In the genomic region with DNA sequence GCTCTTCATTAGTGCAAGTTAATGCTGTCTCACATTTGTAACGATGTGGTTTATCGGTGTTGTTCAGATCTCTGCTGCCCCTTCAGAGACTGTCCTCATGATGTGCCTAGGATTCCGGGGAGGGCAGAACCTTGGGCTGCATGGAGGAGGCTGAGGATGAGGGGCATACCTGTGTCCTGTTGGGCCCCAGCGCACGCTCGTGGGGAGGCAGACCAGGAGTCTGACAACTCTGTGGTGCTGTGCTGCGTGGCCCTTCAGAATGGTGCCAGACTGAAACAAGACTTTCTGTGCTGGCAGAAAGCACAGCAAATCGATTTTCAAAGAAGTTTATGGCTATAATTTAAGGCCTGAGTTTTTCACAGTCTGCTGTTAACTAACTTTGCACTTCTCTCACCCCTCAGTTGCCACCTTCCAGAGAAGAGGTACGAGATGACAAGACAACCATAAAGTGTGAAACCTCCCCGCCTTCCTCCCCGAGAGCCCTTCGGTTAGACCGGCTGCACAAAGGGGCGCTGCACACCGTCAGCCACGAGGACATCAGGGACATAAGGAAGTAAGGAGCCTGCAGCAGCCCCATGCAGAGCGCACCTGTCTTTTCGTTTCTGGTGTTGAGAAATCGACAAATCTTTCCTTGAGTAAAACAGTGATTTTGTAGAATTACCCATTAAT, we compare ENCODE assay signal across 26 cellular contexts. TPM values are rescaled to one million over a fixed set of nuclear protein-coding genes. Genes with fewer than 3 reads are reported as not detected.
DNase-seq lines count a peak whose midpoint lies in the region; ATAC-seq, FAIRE-seq and TF ChIP-seq lines count a peak whose summit lies in the region.
"Had no signal": no experiment of that assay in that cellular context is flagged by ENCODE, and none has a peak within 500 bp of the region (broad histone marks: within the 10 kb centered on the region; RNA-seq: fewer than 3 reads in every experiment).

No MANE protein-coding gene starts in this region.

- TF ChIP-seq CTCF in endodermal cell (conservative IDR thresholded peaks at IDR 0.05) (no peak), neural crest cell (conservative IDR thresholded peaks at IDR 0.05) (no peak)

- peak overlapping the region; percentile 6 for H3K27ac Mint-ChIP-seq in activated naive CD8-positive, alpha-beta T cell
- H3K27ac Mint-ChIP-seq in activated naive CD8-positive, alpha-beta T cell treated with anti-CD3 and anti-CD28 coated beads, Interleukin-2, amount 50 U/mL, for 24 hours = no peak overlapping the region
- H3K27ac Mint-ChIP-seq in endodermal cell = peak overlapping the region; percentile 75
- H3K27ac Mint-ChIP-seq in neural crest cell (ENCODE audit: unreplicated experiment) = peak overlapping the region; percentile 75
- H3K27ac Mint-ChIP-seq: CD4-positive, alpha-beta T cell had no signal

- peaks cover 21% of the 10 kb centered on the region for H3K36me3 Mint-ChIP-seq in activated naive CD8-positive, alpha-beta T cell
- peaks cover 51% of the 10 kb centered on the region for H3K36me3 Mint-ChIP-seq in activated naive CD8-positive, alpha-beta T cell treated with anti-CD3 and anti-CD28 coated beads, Interleukin-2, amount 50 U/mL, for 24 hours (ENCODE audit: low read depth)
- H3K36me3 Mint-ChIP-seq in endodermal cell (ENCODE audit: low read depth) = peaks cover 84% of the 10 kb centered on the region
- peaks cover 9% of the 10 kb centered on the region for H3K36me3 Mint-ChIP-seq in neural crest cell (ENCODE audit: low read depth)

- H3K4me3 ChIP-seq in endodermal cell (ENCODE audit: low read length) = no peak overlapping the region
- H3K4me3 ChIP-seq: BLaER1 treated with 17β-estradiol and CSF1 and Interleukin-3, amounts not matched to agents 10 nM and 100 nM; GM12878; PC-9; SJSA1 had no signal

- no peak for ATAC-seq in activated naive CD8-positive, alpha-beta T cell treated with anti-CD3 and anti-CD28 coated beads, Interleukin-2, amount 50 U/mL, for 24 hours
- ATAC-seq: GM12878 had no signal

- no peak for DNase-seq in activated naive CD8-positive, alpha-beta T cell treated with anti-CD3 and anti-CD28 coated beads, Interleukin-2, amount 50 U/mL, for 24 hours
- DNase-seq in HTR-8/SVneo (ENCODE audit: insufficient read length, low spot score) = no peak
- DNase-seq in endodermal cell = no peak
- DNase-seq in neural crest cell (ENCODE audit: low read depth, low spot score) = no peak
- DNase-seq in DMS 273 treated with DMSO at 0.1 percent for 48 hours (lab: John Stamatoyannopoulos, UW) = no peak
- no peak for DNase-seq in superior temporal gyrus (ENCODE audit: extremely low spot score)
- no peak for DNase-seq in cerebellar cortex (ENCODE audit: low spot score)
- DNase-seq: CD4-positive, alpha-beta T cell; COR-L47; DMS79; EL; GDM1; HCEC 1CT; MM.1S; NCI-H2029 treated with DMSO at 0.1 percent for 48 hours; NCI-H2227 treated with DMSO at 0.1 percent for 48 hours; NCI-H526 treated with DMSO at 0.1 percent for 48 hours; PC-9 had no signal

- no peaks in the 10 kb centered on the region for H3K9me3 ChIP-seq in endodermal cell (ENCODE audit: control insufficient read depth, low read length)
- H3K9me3 ChIP-seq: BLaER1 treated with 17β-estradiol and CSF1 and Interleukin-3, amounts not matched to agents 10 nM and 100 nM; SJSA1 had no signal

- H3K27me3 Mint-ChIP-seq in activated naive CD8-positive, alpha-beta T cell = no peaks in the 10 kb centered on the region
- H3K27me3 Mint-ChIP-seq in activated naive CD8-positive, alpha-beta T cell treated with anti-CD3 and anti-CD28 coated beads, Interleukin-2, amount 50 U/mL, for 24 hours = no peaks in the 10 kb centered on the region
- H3K27me3 Mint-ChIP-seq in endodermal cell (ENCODE audit: insufficient read depth) (no peaks in the 10 kb centered on the region), neural crest cell (ENCODE audit: low read depth) (no peaks in the 10 kb centered on the region)
- H3K27me3 Mint-ChIP-seq: CD4-positive, alpha-beta T cell; IgD-negative memory B cell had no signal

- no peaks in the 10 kb centered on the region for H3K27me3 ChIP-seq in endodermal cell (ENCODE audit: control insufficient read depth, insufficient read depth, low read length, poor library complexity, severe bottlenecking)
- H3K27me3 ChIP-seq: BLaER1 treated with 17β-estradiol and CSF1 and Interleukin-3, amounts not matched to agents 10 nM and 100 nM; SJSA1 had no signal

- H3K4me1 Mint-ChIP-seq in activated naive CD8-positive, alpha-beta T cell (ENCODE audit: low read depth) = no peaks in the 10 kb centered on the region
- H3K4me1 Mint-ChIP-seq in activated naive CD8-positive, alpha-beta T cell treated with anti-CD3 and anti-CD28 coated beads, Interleukin-2, amount 50 U/mL, for 24 hours = no peaks in the 10 kb centered on the region
- H3K4me1 Mint-ChIP-seq in endodermal cell (no peaks in the 10 kb centered on the region), neural crest cell (no peaks in the 10 kb centered on the region)
- H3K4me1 Mint-ChIP-seq: IgD-negative memory B cell had no signal

- no peak overlapping the region for H3K4me3 Mint-ChIP-seq in activated naive CD8-positive, alpha-beta T cell
- H3K4me3 Mint-ChIP-seq in activated naive CD8-positive, alpha-beta T cell treated with anti-CD3 and anti-CD28 coated beads, Interleukin-2, amount 50 U/mL, for 24 hours = no peak overlapping the region
- no peak overlapping the region for H3K4me3 Mint-ChIP-seq in endodermal cell
- H3K4me3 Mint-ChIP-seq in neural crest cell = no peak overlapping the region
- H3K4me3 Mint-ChIP-seq: CD4-positive, alpha-beta T cell; IgD-negative memory B cell had no signal

- H3K9ac ChIP-seq in endodermal cell (ENCODE audit: extremely low read depth, low read length, poor library complexity, severe bottlenecking) = no peak overlapping the region
- H3K9ac ChIP-seq: BLaER1 treated with 17β-estradiol and CSF1 and Interleukin-3, amounts not matched to agents 10 nM and 100 nM; KMS-11 had no signal

- no peaks in the 10 kb centered on the region for H3K4me1 ChIP-seq in endodermal cell (ENCODE audit: control insufficient read depth, insufficient read depth, low read length)
- H3K4me1 ChIP-seq: SJSA1 had no signal

- FAIRE-seq in HTR-8/SVneo (lab: Jason Lieb, UNC) = peak; percentile 57
- FAIRE-seq: A204.1, GM12878, H1 had no signal

- peaks cover 95% of the 10 kb centered on the region for H3K36me3 ChIP-seq in endodermal cell (ENCODE audit: control insufficient read depth, insufficient read depth, low read length)

- H3K9me3 Mint-ChIP-seq in activated naive CD8-positive, alpha-beta T cell (ENCODE audit: low read depth) = no peaks in the 10 kb centered on the region
- no peaks in the 10 kb centered on the region for H3K9me3 Mint-ChIP-seq in activated naive CD8-positive, alpha-beta T cell treated with anti-CD3 and anti-CD28 coated beads, Interleukin-2, amount 50 U/mL, for 24 hours
- H3K9me3 Mint-ChIP-seq in endodermal cell = no peaks in the 10 kb centered on the region
- H3K9me3 Mint-ChIP-seq in neural crest cell = no peaks in the 10 kb centered on the region
- H3K9me3 Mint-ChIP-seq: CD4-positive, alpha-beta T cell; IgD-negative memory B cell had no signal

- H3K27ac ChIP-seq in endodermal cell (ENCODE audit: low read depth, low read length) = no peak overlapping the region
- H3K27ac ChIP-seq: BLaER1 treated with 17β-estradiol and CSF1 and Interleukin-3, amounts not matched to agents 10 nM and 100 nM; KMS-11; PC-9; SJSA1 had no signal

- 96 to 98% methylated on average over 16 to 19 of the region's 19 CpGs for WGBS in endodermal cell (ENCODE audit: insufficient coverage in 1 of 2, insufficient read length in 1 of 2), 2 experiments

RNA-seq across cellular contexts. Expression of a gene that starts 44.3 kb away (rescaled TPM):
- 100 to 1,000 TPM; 282 to 283 TPM for total RNA-seq in endodermal cell
- polyA plus RNA-seq in endodermal cell (2013, experiment 1 of 2) = 150 TPM
- 132 TPM for polyA plus RNA-seq in endodermal cell (2013, experiment 2 of 2)
- total RNA-seq in neural crest cell = 146 and 147 TPM in 2 replicates
